In the genomic region with DNA sequence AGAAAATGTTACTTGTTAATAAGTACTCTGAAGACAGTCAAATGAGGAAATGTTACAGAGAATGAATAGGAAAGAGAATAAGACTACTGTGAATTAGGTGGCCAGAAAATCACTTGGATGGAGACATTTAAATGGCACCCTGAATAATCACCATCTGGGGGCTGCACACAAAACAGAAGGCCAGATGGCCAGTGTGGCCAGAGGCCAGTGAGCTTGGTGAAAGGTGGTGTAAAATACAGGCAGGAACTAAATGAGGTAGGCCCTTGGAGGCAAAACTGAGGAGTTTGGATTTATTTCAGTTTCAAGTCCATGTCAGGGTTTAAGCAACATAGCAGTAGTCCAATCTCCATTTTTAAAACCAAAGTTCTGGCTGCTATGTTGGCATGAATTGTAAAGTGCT, we compare ENCODE assay signal across 16 cellular contexts.
A peak's percentile ranks its signal among the peaks of the same experiment; 100 is the strongest.
DNase-seq lines count a peak whose midpoint lies in the region; ATAC-seq lines count a peak whose summit lies in the region.
"Had no signal": no experiment of that assay in that cellular context is flagged by ENCODE, and none has a peak within 500 bp of the region (broad histone marks: within the 10 kb centered on the region; RNA-seq: fewer than 3 reads in every experiment).

No MANE protein-coding gene starts in this region.

- no peaks in the 10 kb centered on the region for H3K9me3 Mint-ChIP-seq in activated T-helper 17 cell treated with anti-CD3 and anti-CD28 coated beads, Interleukin-2, amount 50 U/mL, for 72 hours
- H3K9me3 Mint-ChIP-seq: GM23338 had no signal

- H3K27ac Mint-ChIP-seq in activated T-helper 17 cell treated with anti-CD3 and anti-CD28 coated beads, Interleukin-2, amount 50 U/mL, for 72 hours = no peak overlapping the region
- H3K27ac Mint-ChIP-seq: CD4-positive, CD25-positive, alpha-beta regulatory T cell; CD8-positive, alpha-beta memory T cell; GM23338 had no signal

- ATAC-seq in activated T-helper 17 cell treated with anti-CD3 and anti-CD28 coated beads, Interleukin-2, amount 50 U/mL, for 72 hours (replicated peaks) = no peak
- ATAC-seq: GM23338 had no signal

- no peaks in the 10 kb centered on the region for H3K36me3 Mint-ChIP-seq in activated T-helper 17 cell treated with anti-CD3 and anti-CD28 coated beads, Interleukin-2, amount 50 U/mL, for 72 hours (ENCODE audit: low read depth)
- H3K36me3 Mint-ChIP-seq: CD4-positive, CD25-positive, alpha-beta regulatory T cell; CD8-positive, alpha-beta memory T cell had no signal

- peaks cover 26% of the 10 kb centered on the region for H3K27me3 Mint-ChIP-seq in activated T-helper 17 cell treated with anti-CD3 and anti-CD28 coated beads, Interleukin-2, amount 50 U/mL, for 72 hours
- H3K27me3 Mint-ChIP-seq: CD4-positive, CD25-positive, alpha-beta regulatory T cell had no signal

- H3K4me1 Mint-ChIP-seq in activated T-helper 17 cell treated with anti-CD3 and anti-CD28 coated beads, Interleukin-2, amount 50 U/mL, for 72 hours = no peaks in the 10 kb centered on the region
- H3K4me1 Mint-ChIP-seq: CD4-positive, CD25-positive, alpha-beta regulatory T cell; CD8-positive, alpha-beta memory T cell had no signal

- DNase-seq in DMS 273 treated with DMSO at 0.1 percent for 48 hours (lab: John Stamatoyannopoulos, UW) (peak; percentile 17), NCI-H446 treated with DMSO at 0.1 percent for 48 hours (lab: John Stamatoyannopoulos, UW) (peak; percentile 14), cerebellar nuclear complex (lab: John Stamatoyannopoulos, UW) (peak; percentile 81 to 90), SIG-M5 treated with dmso at 0.1 percent for 504 hours (lab: John Stamatoyannopoulos, UW; ENCODE audit: unreplicated experiment) (no peak)
- DNase-seq in activated CD8-positive, alpha-beta memory T cell treated with anti-CD3 and anti-CD28 coated beads, Interleukin-2, amount 50 U/mL, for 48 hours = no peak
- DNase-seq: ACHN; BE2C; CD4-positive, CD25-positive, alpha-beta regulatory T cell; CD8-positive, alpha-beta memory T cell; COR-L47; DMS153; DMS79; GF-D8; HCEC 1CT had no signal

- H3K4me3 Mint-ChIP-seq in activated T-helper 17 cell treated with anti-CD3 and anti-CD28 coated beads, Interleukin-2, amount 50 U/mL, for 72 hours = no peak overlapping the region
- H3K4me3 Mint-ChIP-seq: CD4-positive, CD25-positive, alpha-beta regulatory T cell; CD8-positive, alpha-beta memory T cell; GM23338 had no signal

Comparison
In these comparisons a context has a peak if more than half of its experiments do, and no peak if none do; other contexts are left out.
1. DNase-seq: peak in DMS 273 treated with DMSO at 0.1 percent for 48 hours (single experiment), NCI-H446 treated with DMSO at 0.1 percent for 48 hours (single experiment) and cerebellar nuclear complex (2 of 2); none in activated CD8-positive, alpha-beta memory T cell treated with anti-CD3 and anti-CD28 coated beads, Interleukin-2, amount 50 U/mL, for 48 hours (single experiment) and SIG-M5 treated with dmso at 0.1 percent for 504 hours (single experiment).